In the genomic region with DNA sequence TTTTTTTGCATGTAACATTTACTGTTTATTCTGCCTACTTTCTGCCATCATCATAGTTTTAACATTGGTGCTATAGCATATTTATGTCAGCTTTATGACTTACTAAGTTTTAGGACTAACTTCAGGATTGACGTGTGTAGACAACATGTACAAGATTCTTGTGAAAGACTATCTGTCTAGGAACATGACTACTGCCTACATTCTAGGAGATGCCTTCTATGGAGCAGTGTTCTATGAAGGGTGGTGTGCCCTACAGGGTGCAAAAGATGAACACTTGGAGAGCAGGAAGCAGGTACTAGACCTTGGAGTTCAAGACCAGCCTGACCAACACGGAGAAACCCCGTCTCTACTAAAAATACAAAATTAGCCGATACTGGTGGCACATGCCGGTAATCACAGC, we compare ENCODE assay signal across 36 cellular contexts.
"Had no signal": no experiment of that assay in that cellular context is flagged by ENCODE, and none has a peak within 500 bp of the region (broad histone marks: within the 10 kb centered on the region; RNA-seq: fewer than 3 reads in every experiment).

No MANE protein-coding gene starts in this region.

- H3K36me3 ChIP-seq: adrenal gland, cardiac muscle cell had no signal

- H3K27me3 Mint-ChIP-seq: activated naive CD8-positive, alpha-beta T cell treated with anti-CD3 and anti-CD28 coated beads for 36 hours had no signal

- H3K27ac Mint-ChIP-seq: activated CD4-positive, alpha-beta memory T cell treated with anti-CD3 and anti-CD28 coated beads, Interleukin-2, amount 10 ng/mL, durations not matched to agents 7 days and 5 days; activated CD4-positive, alpha-beta T cell treated with anti-CD3 and anti-CD28 coated beads for 36 hours; activated CD4-positive, alpha-beta T cell treated with anti-CD3 and anti-CD28 coated beads, Interleukin-2, amount 10 ng/mL, durations not matched to agents 7 days and 5 days; activated naive CD4-positive, alpha-beta T cell treated with anti-CD3 and anti-CD28 coated beads for 36 hours; activated naive CD4-positive, alpha-beta T cell treated with anti-CD3 and anti-CD28 coated beads, Interleukin-2, amount 50 U/mL, for 72 hours; activated naive CD8-positive, alpha-beta T cell treated with anti-CD3 and anti-CD28 coated beads for 36 hours; activated T-cell treated with anti-CD3 and anti-CD28 coated beads, Interleukin-2, amount 50 U/mL, for 72 hours; activated T-helper 1 cell treated with anti-CD3 and anti-CD28 coated beads, Interleukin-12 subunit alpha, Interleukin-12 subunit beta, Interleukin-2, Interleukin-4 antibody, amounts not matched to agents 30 ng/mL and 10 ng/mL and 1 ng/mL, durations not matched to agents 14 hours and 24 hours and 36 hours; activated T-helper 17 cell treated with anti-CD3 and anti-CD28 coated beads, Interleukin-2, amount 50 U/mL, for 72 hours; T-helper 1 cell treated with Interleukin-12 subunit alpha and Interleukin-12 subunit beta and Interleukin-4 antibody, amounts not matched to agents 30 μg/mL and 1 μg/mL, for 36 hours; T-helper 2 cell treated with Interferon-gamma antibody and Interleukin-4, amounts not matched to agents 5 μg/mL and 100 μg/mL, for 36 hours had no signal

- H3K4me3 ChIP-seq: adrenal gland, body of pancreas, cardiac muscle cell had no signal

- ATAC-seq: activated CD4-positive, alpha-beta T cell treated with anti-CD3 and anti-CD28 coated beads for 36 hours; activated CD4-positive, CD25-positive, alpha-beta regulatory T cell treated with anti-CD3 and anti-CD28 coated beads, Interleukin-2, amount 50 U/mL, for 24 hours; activated naive CD4-positive, alpha-beta T cell treated with anti-CD3 and anti-CD28 coated beads, Interleukin-2, amount 50 U/mL, for 72 hours; activated T-cell treated with anti-CD3 and anti-CD28 coated beads, Interleukin-2, amount 50 U/mL, for 4 hours; activated T-cell treated with anti-CD3 and anti-CD28 coated beads, Interleukin-2, amount 50 U/mL, for 72 hours; activated T-helper 17 cell treated with anti-CD3 and anti-CD28 coated beads, Interleukin-2, amount 50 U/mL, for 72 hours; body of pancreas had no signal

- DNase-seq: activated CD4-positive, alpha-beta memory T cell treated with anti-CD3 and anti-CD28 coated beads, Interleukin-2, amount 10 ng/mL, durations not matched to agents 7 days and 5 days; activated CD4-positive, alpha-beta T cell treated with anti-CD3 and anti-CD28 coated beads for 1 hour; activated CD4-positive, alpha-beta T cell treated with anti-CD3 and anti-CD28 coated beads for 36 hours; activated CD4-positive, alpha-beta T cell treated with anti-CD3 and anti-CD28 coated beads for 48 hours; activated CD4-positive, alpha-beta T cell treated with anti-CD3 and anti-CD28 coated beads, Interleukin-2, amount 10 ng/mL, durations not matched to agents 7 days and 5 days; activated CD4-positive, alpha-beta T cell treated with anti-CD3 and anti-CD28 coated beads, Interleukin-2, amount 50 U/mL, for 48 hours; activated CD4-positive, CD25-positive, alpha-beta regulatory T cell; activated CD8-positive, alpha-beta memory T cell treated with anti-CD3 and anti-CD28 coated beads, Interleukin-2, amount 50 U/mL, for 4 hours; activated effector memory CD4-positive, alpha-beta T cell treated with anti-CD3 and anti-CD28 coated beads, Interleukin-2, amount 50 U/mL, for 16 hours; activated gamma-delta T cell treated with Interleukin-2 at 50 U/mL for 16 hours; activated naive CD4-positive, alpha-beta T cell; activated naive CD4-positive, alpha-beta T cell treated with anti-CD3 and anti-CD28 coated beads for 36 hours; activated naive CD4-positive, alpha-beta T cell treated with anti-CD3 and anti-CD28 coated beads, Interleukin-2, amount 50 U/mL, for 16 hours; activated naive CD8-positive, alpha-beta T cell treated with anti-CD3 and anti-CD28 coated beads for 36 hours; activated T-cell treated with anti-CD3 and anti-CD28 coated beads for 4 hours; activated T-cell treated with anti-CD3 and anti-CD28 coated beads, Interleukin-2, amount 50 U/mL, for 1 hour; activated T-cell treated with anti-CD3 and anti-CD28 coated beads, Interleukin-2, amount 50 U/mL, for 4 hours; activated T-cell treated with anti-CD3 and anti-CD28 coated beads, Interleukin-2, amount 50 U/mL, for 72 hours; adrenal gland; amniotic stem cell; aorta; body of pancreas; caudate nucleus; cerebellar nuclear complex; T-helper 1 cell; T-helper 2 cell; T-helper 9 cell had no signal

- H3K4me3 Mint-ChIP-seq: activated CD4-positive, alpha-beta memory T cell treated with anti-CD3 and anti-CD28 coated beads, Interleukin-2, amount 10 ng/mL, durations not matched to agents 7 days and 5 days; activated CD4-positive, alpha-beta T cell treated with anti-CD3 and anti-CD28 coated beads for 36 hours; activated CD4-positive, alpha-beta T cell treated with anti-CD3 and anti-CD28 coated beads, Interleukin-2, amount 10 ng/mL, durations not matched to agents 7 days and 5 days; activated naive CD4-positive, alpha-beta T cell treated with anti-CD3 and anti-CD28 coated beads for 36 hours; activated naive CD8-positive, alpha-beta T cell treated with anti-CD3 and anti-CD28 coated beads for 36 hours; activated T-cell treated with anti-CD3 and anti-CD28 coated beads, Interleukin-2, amount 50 U/mL, for 4 hours; activated T-cell treated with anti-CD3 and anti-CD28 coated beads, Interleukin-2, amount 50 U/mL, for 72 hours; activated T-helper 1 cell treated with anti-CD3 and anti-CD28 coated beads, Interleukin-12 subunit alpha, Interleukin-12 subunit beta, Interleukin-2, Interleukin-4 antibody, amounts not matched to agents 30 ng/mL and 10 ng/mL and 1 ng/mL, durations not matched to agents 14 hours and 24 hours and 36 hours; activated T-helper 17 cell treated with anti-CD3 and anti-CD28 coated beads, Interleukin-2, amount 50 U/mL, for 72 hours; central memory CD8-positive, alpha-beta T cell; T-helper 1 cell treated with Interleukin-12 subunit alpha and Interleukin-12 subunit beta and Interleukin-4 antibody, amounts not matched to agents 30 μg/mL and 1 μg/mL, for 36 hours; T-helper 2 cell treated with Interferon-gamma antibody and Interleukin-4, amounts not matched to agents 5 μg/mL and 100 μg/mL, for 36 hours had no signal

- H3K36me3 Mint-ChIP-seq: activated naive CD4-positive, alpha-beta T cell treated with anti-CD3 and anti-CD28 coated beads, Interleukin-2, amount 50 U/mL, for 72 hours; activated naive CD8-positive, alpha-beta T cell treated with anti-CD3 and anti-CD28 coated beads for 36 hours had no signal

- H3K4me1 Mint-ChIP-seq: activated T-helper 17 cell treated with anti-CD3 and anti-CD28 coated beads, Interleukin-2, amount 50 U/mL, for 72 hours; central memory CD8-positive, alpha-beta T cell had no signal

- H3K27me3 ChIP-seq: adrenal gland, body of pancreas, cardiac muscle cell had no signal

- H3K9me3 ChIP-seq: adrenal gland, body of pancreas had no signal

- H3K9me3 Mint-ChIP-seq: activated CD4-positive, alpha-beta memory T cell treated with anti-CD3 and anti-CD28 coated beads, Interleukin-2, amount 10 ng/mL, durations not matched to agents 7 days and 5 days; activated CD4-positive, alpha-beta T cell treated with anti-CD3 and anti-CD28 coated beads, Interleukin-2, amount 10 ng/mL, durations not matched to agents 7 days and 5 days; activated naive CD4-positive, alpha-beta T cell treated with anti-CD3 and anti-CD28 coated beads for 36 hours; activated naive CD4-positive, alpha-beta T cell treated with anti-CD3 and anti-CD28 coated beads, Interleukin-2, amount 50 U/mL, for 72 hours; activated naive CD8-positive, alpha-beta T cell treated with anti-CD3 and anti-CD28 coated beads for 36 hours; activated T-cell treated with anti-CD3 and anti-CD28 coated beads, Interleukin-2, amount 50 U/mL, for 4 hours; activated T-cell treated with anti-CD3 and anti-CD28 coated beads, Interleukin-2, amount 50 U/mL, for 72 hours; activated T-helper 1 cell treated with anti-CD3 and anti-CD28 coated beads, Interleukin-12 subunit alpha, Interleukin-12 subunit beta, Interleukin-2, Interleukin-4 antibody, amounts not matched to agents 30 ng/mL and 10 ng/mL and 1 ng/mL, durations not matched to agents 14 hours and 24 hours and 36 hours; activated T-helper 17 cell treated with anti-CD3 and anti-CD28 coated beads, Interleukin-2, amount 50 U/mL, for 72 hours; central memory CD8-positive, alpha-beta T cell; T-helper 1 cell treated with Interleukin-12 subunit alpha and Interleukin-12 subunit beta and Interleukin-4 antibody, amounts not matched to agents 30 μg/mL and 1 μg/mL, for 36 hours; T-helper 2 cell treated with Interferon-gamma antibody and Interleukin-4, amounts not matched to agents 5 μg/mL and 100 μg/mL, for 36 hours had no signal

- H3K27ac ChIP-seq: adrenal gland, body of pancreas, cardiac muscle cell, VCaP had no signal
